In the genomic region with DNA sequence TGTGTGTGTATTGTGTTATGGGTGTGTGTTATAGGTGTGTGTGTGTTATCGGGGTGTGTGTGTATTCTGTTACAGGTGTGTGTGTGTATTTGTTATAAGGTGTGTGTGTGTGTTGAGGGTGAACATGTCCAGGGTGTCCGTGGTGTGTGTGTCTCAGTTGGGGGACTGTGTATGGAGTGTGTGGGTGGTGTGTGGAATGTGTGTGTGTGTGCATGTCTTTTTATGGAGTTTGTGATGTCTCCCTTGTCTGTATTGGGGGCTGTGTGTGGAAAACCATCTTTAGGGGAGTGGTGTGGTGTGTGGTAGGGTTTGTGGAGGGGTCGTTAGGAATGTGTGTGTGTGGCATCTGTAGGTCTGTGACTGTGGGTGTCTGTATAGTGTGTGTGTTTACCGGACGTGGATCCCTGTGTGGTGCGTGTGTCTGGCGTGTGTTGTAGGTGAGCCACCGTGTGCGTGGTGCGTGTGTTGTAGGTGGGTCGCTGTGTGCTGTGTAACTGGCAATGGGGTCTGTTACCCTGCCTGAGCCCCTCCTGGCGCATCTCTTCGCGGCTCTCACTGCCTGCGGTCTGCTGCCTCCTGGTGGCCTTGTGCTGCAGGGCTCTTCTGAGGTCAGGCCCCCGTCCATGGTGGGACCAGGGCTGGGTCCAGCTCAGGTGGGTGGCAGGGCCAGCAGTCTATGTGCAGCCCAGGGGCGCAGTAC, we compare ENCODE assay signal across 8 cellular contexts.
A peak's percentile ranks its signal among the peaks of the same experiment; 100 is the strongest.
DNase-seq lines count a peak whose midpoint lies in the region; ATAC-seq, FAIRE-seq and TF ChIP-seq lines count a peak whose summit lies in the region.

No MANE protein-coding gene starts in this region.

- no peaks in the 10 kb centered on the region for H3K36me3 Mint-ChIP-seq in CD8-positive, alpha-beta T cell
- peaks cover 6% of the 10 kb centered on the region for H3K36me3 Mint-ChIP-seq in stimulated activated memory B cell treated with anti-CD40 and anti-IgM and Interleukin-4, amounts not matched to agents 10 μg/mL and 1 μg/mL and 100 μg/mL, for 72 hours

- no peaks in the 10 kb centered on the region for H3K36me3 ChIP-seq in CD8-positive, alpha-beta T cell (ENCODE audit: insufficient read depth, low read length)
- H3K36me3 ChIP-seq in HepG2 (replicated peaks in 1 of 2; ENCODE audit: control insufficient read depth in 1 of 2, insufficient read depth in 2 of 2, low read length in 2 of 2), result no peaks in the 10 kb centered on the region

- no peak overlapping the region for H3K4me3 Mint-ChIP-seq in CD8-positive, alpha-beta T cell
- H3K4me3 Mint-ChIP-seq in stimulated activated memory B cell treated with anti-CD40 and anti-IgM and Interleukin-4, amounts not matched to agents 10 μg/mL and 1 μg/mL and 100 μg/mL, for 72 hours, result no peak overlapping the region

- 49% methylated on average over 4 of the region's 17 CpGs for WGBS in HepG2 (ENCODE audit: low lambda C conversion rate)

- no peak for TF ChIP-seq POLR2A in HepG2 (IDR thresholded peaks at IDR 0.05; ENCODE audit: insufficient read depth in 1 of 2, low read depth in 2 of 2, low read length in 2 of 2)

- ATAC-seq in CD8-positive, alpha-beta T cell, result peak; percentile 38
- ATAC-seq in HepG2, result peak; percentile 72
- no peak for ATAC-seq in stimulated activated memory B cell treated with anti-CD40 and anti-IgM and Interleukin-4, amounts not matched to agents 10 μg/mL and 1 μg/mL and 100 μg/mL, for 72 hours

- CTCF ChIA-PET in CD8-positive, alpha-beta T cell (lab: Charles Lee), result interaction anchor here (1.0 to 1.3 kb wide), 3 partner anchors 10 to 79 kb away, joined by 3 to 7 read pairs (median 4); no protein-coding TSS in a partner anchor
- CTCF ChIA-PET in HepG2 (lab: Yijun Ruan, JAX; ENCODE audit: low intra/inter-chr PET ratio, low total read pairs), result interaction anchor here (1.2 to 2.0 kb wide), 3 partner anchors 79 to 161 kb away, joined by 4 to 14 read pairs (median 4); no protein-coding TSS in a partner anchor

- TF ChIP-seq EP300 in Ishikawa (IDR thresholded peaks at IDR 0.05; ENCODE audit: borderline replicate concordance) (no peak), HepG2 (IDR thresholded peaks at IDR 0.05; ENCODE audit: low read depth in 2 of 2, low read length in 2 of 2) (no peak), HepG2 (CRISPR knock-in tag; IDR thresholded peaks at IDR 0.05; ENCODE audit: borderline replicate concordance) (no peak)

- H3K27ac ChIP-seq in CD8-positive, alpha-beta T cell (ENCODE audit: low read depth, low read length), result no peak overlapping the region
- H3K27ac ChIP-seq in HepG2 (ENCODE audit: extremely low read length, insufficient read depth, low read length), result no peak overlapping the region

- H3K9ac ChIP-seq in HepG2 (ENCODE audit: insufficient read depth, low read depth, low read length), result no peak overlapping the region

- BruUV-seq in HepG2 (replicated peaks; lab: Mats Ljungman, UMichigan), result no TSS peak

- H3K9me3 Mint-ChIP-seq in CD8-positive, alpha-beta T cell, result no peaks in the 10 kb centered on the region
- no peaks in the 10 kb centered on the region for H3K9me3 Mint-ChIP-seq in stimulated activated memory B cell treated with anti-CD40 and anti-IgM and Interleukin-4, amounts not matched to agents 10 μg/mL and 1 μg/mL and 100 μg/mL, for 72 hours

- H3K4me3 ChIP-seq in CD8-positive, alpha-beta T cell (ENCODE audit: low read depth, low read length), result no peak overlapping the region
- no peak overlapping the region for H3K4me3 ChIP-seq in astrocyte of the cerebellum (ENCODE audit: low read depth, low read length)
- no peak overlapping the region for H3K4me3 ChIP-seq in HepG2 (replicated peaks in 1 of 3; ENCODE audit: insufficient read depth in 1 of 3, low read depth in 2 of 3, low read length in 3 of 3)

- TF ChIP-seq CTCF in CD8-positive, alpha-beta T cell (IDR thresholded peaks at IDR 0.05), result peak; percentile 16
- TF ChIP-seq CTCF in astrocyte of the cerebellum (IDR thresholded peaks at IDR 0.05; ENCODE audit: low read depth, low read length, missing control alignments) (peak; percentile 79), HepG2 (CRISPR knock-in tag; IDR thresholded peaks at IDR 0.05) (peak; percentile 94)

- no peaks in the 10 kb centered on the region for H3K9me3 ChIP-seq in CD8-positive, alpha-beta T cell (ENCODE audit: low read length)
- H3K9me3 ChIP-seq in HepG2 (ENCODE audit: low read length), result no peaks in the 10 kb centered on the region

- no peak overlapping the region for H2AFZ ChIP-seq in HepG2 (ENCODE audit: low read length)

- in situ Hi-C loops in astrocyte of the cerebellum (cut with HindIII; ENCODE audit: low sequenced_read_pairs) (no loop called here), HepG2 (cut with HindIII; ENCODE audit: extremely low pct_ligation_motif_present, low pct_unique_long_range_greater_than_20kb) (no loop called here)

- no peaks in the 10 kb centered on the region for H3K4me1 Mint-ChIP-seq in CD8-positive, alpha-beta T cell (ENCODE audit: low read depth)
- H3K4me1 Mint-ChIP-seq in stimulated activated memory B cell treated with anti-CD40 and anti-IgM and Interleukin-4, amounts not matched to agents 10 μg/mL and 1 μg/mL and 100 μg/mL, for 72 hours, result peaks cover 7% of the 10 kb centered on the region

- no peaks in the 10 kb centered on the region for H3K4me1 ChIP-seq in CD8-positive, alpha-beta T cell (ENCODE audit: insufficient read depth, low read length)
- peaks cover 30% of the 10 kb centered on the region for H3K4me1 ChIP-seq in HepG2 (ENCODE audit: insufficient read depth, low read length)

- no peak for FAIRE-seq in HepG2 (lab: Jason Lieb, UNC)

- no peak overlapping the region for H3K4me2 ChIP-seq in HepG2 (ENCODE audit: low read depth, low read length)

- intact Hi-C loops in CD8-positive, alpha-beta T cell (cut with DNase I, micrococcal nuclease), result loop anchor here (1.0 to 5.0 kb wide), 2 partner anchors 79 to 318 kb away; no protein-coding TSS in a partner anchor
- intact Hi-C loops in HepG2 (cut with micrococcal nuclease; ENCODE audit: unreplicated experiment), result loop anchor here (1.0 to 2.0 kb wide), 2 partner anchors 79 to 159 kb away; no protein-coding TSS in a partner anchor

- no peaks in the 10 kb centered on the region for H4K20me1 ChIP-seq in HepG2 (ENCODE audit: insufficient read depth, low read length)

- POLR2A ChIA-PET in CD8-positive, alpha-beta T cell (lab: Charles Lee), result no interaction called here
- POLR2A ChIA-PET in HepG2 (lab: Yijun Ruan, JAX), result no interaction called here

- peak in 1 of 7 experiments; percentile 18 for DNase-seq in CD8-positive, alpha-beta T cell
- peak; percentile 6 for DNase-seq in astrocyte of the cerebellum (ENCODE audit: low read depth)
- peak; percentile 18 for DNase-seq in HepG2 (ENCODE audit: low spot score)
- DNase-seq in COR-L47 (lab: John Stamatoyannopoulos, UW), result no peak
- DNase-seq in NCI-H187 (lab: John Stamatoyannopoulos, UW), result no peak
- DNase-seq in DMS153 treated with DMSO at 0.1 percent for 48 hours (lab: John Stamatoyannopoulos, UW; ENCODE audit: unreplicated experiment), result no peak

- TF ChIP-seq RAD21 in Ishikawa (IDR thresholded peaks at IDR 0.05; ENCODE audit: low read depth) (peak; percentile 81), HepG2 (CRISPR knock-in tag; IDR thresholded peaks at IDR 0.05) (peak; percentile 77)

- H3K27me3 ChIP-seq in CD8-positive, alpha-beta T cell (ENCODE audit: insufficient read depth, low read length), result no peaks in the 10 kb centered on the region
- peaks cover 3 to 32% of the 10 kb centered on the region in 2 experiments; a peak in 3 of 5 replicates for H3K27me3 ChIP-seq in HepG2 (ENCODE audit: control insufficient read depth in 1 of 2, insufficient read depth in 2 of 2, low read length in 2 of 2)

- H3K79me2 ChIP-seq in HepG2 (ENCODE audit: insufficient read depth, low read length), result no peaks in the 10 kb centered on the region

- no peak overlapping the region for H3K27ac Mint-ChIP-seq in CD8-positive, alpha-beta T cell
- no peak overlapping the region for H3K27ac Mint-ChIP-seq in stimulated activated memory B cell treated with anti-CD40 and anti-IgM and Interleukin-4, amounts not matched to agents 10 μg/mL and 1 μg/mL and 100 μg/mL, for 72 hours

- H3K27me3 Mint-ChIP-seq in CD8-positive, alpha-beta T cell (ENCODE audit: low read depth), result no peaks in the 10 kb centered on the region
- no peaks in the 10 kb centered on the region for H3K27me3 Mint-ChIP-seq in stimulated activated memory B cell treated with anti-CD40 and anti-IgM and Interleukin-4, amounts not matched to agents 10 μg/mL and 1 μg/mL and 100 μg/mL, for 72 hours

TF ChIP-seq in Ishikawa, 13 proteins besides CTCF, POLR2A, EP300 and RAD21 (continues in another document):
- TF ChIP-seq FOXM1 (IDR thresholded peaks at IDR 0.05; ENCODE audit: borderline replicate concordance, low read depth), result no peak

TF ChIP-seq in HepG2, 621 proteins besides CTCF, POLR2A, EP300 and RAD21 (continues in another document):
- TF ChIP-seq ZBTB7A (CRISPR knock-in tag; IDR thresholded peaks at IDR 0.05) (peak; percentile 51; the same call in 1 of the 2 replicates), ZNF781 (CRISPR knock-in tag; IDR thresholded peaks at IDR 0.05; ENCODE audit: borderline replicate concordance, not compliant biosample characterization) (no peak), KDM4B (CRISPR knock-in tag; IDR thresholded peaks at IDR 0.05) (peak; percentile 32; the same call in 1 of the 2 replicates)
- TF ChIP-seq, protein P1, sequence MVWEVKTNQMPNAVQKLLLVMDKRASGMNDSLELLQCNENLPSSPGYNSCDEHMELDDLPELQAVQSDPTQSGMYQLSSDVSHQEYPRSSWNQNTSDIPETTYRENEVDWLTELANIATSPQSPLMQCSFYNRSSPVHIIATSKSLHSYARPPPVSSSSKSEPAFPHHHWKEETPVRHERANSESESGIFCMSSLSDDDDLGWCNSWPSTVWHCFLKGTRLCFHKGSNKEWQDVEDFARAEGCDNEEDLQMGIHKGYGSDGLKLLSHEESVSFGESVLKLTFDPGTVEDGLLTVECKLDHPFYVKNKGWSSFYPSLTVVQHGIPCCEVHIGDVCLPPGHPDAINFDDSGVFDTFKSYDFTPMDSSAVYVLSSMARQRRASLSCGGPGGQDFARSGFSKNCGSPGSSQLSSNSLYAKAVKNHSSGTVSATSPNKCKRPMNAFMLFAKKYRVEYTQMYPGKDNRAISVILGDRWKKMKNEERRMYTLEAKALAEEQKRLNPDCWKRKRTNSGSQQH (CRISPR knock-in tag; IDR thresholded peaks at IDR 0.05; ENCODE audit: low read depth), result no peak

Comparison
In these comparisons a context has a peak if more than half of its experiments do, and no peak if none do; other contexts are left out.
1. DNase-seq: peak in astrocyte of the cerebellum (single experiment) and HepG2 (single experiment); none in COR-L47 (single experiment), NCI-H187 (0 of 2) and DMS153 treated with DMSO at 0.1 percent for 48 hours (single experiment).
2. CTCF ChIP-seq: peak in every context shown above with its lines; median percentile 94 in HepG2; 79 in astrocyte of the cerebellum; 16 in CD8-positive, alpha-beta T cell.